Comparison of ENCODE assay signal across 32 cellular contexts in the genomic region with DNA sequence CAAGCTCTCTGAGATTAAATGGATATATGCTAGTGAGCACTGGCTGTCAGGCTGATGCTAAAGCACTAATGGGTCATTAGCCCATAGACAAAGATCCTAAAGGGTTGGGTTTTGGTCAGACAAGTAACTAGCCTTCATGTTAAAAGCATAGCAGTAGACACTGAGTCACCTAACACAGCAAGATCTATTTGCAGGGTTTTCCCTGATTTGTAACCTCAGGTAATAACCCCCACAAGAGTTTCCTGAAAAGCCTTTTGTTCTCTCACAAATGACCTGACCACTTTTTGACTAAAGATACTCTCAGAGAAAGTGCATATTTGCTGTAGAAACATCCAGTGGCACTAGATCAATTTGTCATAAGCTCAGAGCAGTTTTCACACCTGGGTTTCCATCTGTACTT.
"Had no signal": no experiment of that assay in that cellular context is flagged by ENCODE, and none has a peak within 500 bp of the region (broad histone marks: within the 10 kb centered on the region; RNA-seq: fewer than 3 reads in every experiment).

No MANE protein-coding gene starts in this region.

- H3K36me3 Mint-ChIP-seq: activated naive CD8-positive, alpha-beta T cell had no signal

- H3K4me1 ChIP-seq: body of pancreas, colonic mucosa had no signal

- H3K4me3 ChIP-seq: body of pancreas, cardiac muscle cell, colonic mucosa, gastrocnemius medialis, heart left ventricle had no signal

- H3K4me1 Mint-ChIP-seq: activated CD4-positive, alpha-beta memory T cell treated with anti-CD3 and anti-CD28 coated beads, Interleukin-2, amount 10 ng/mL, durations not matched to agents 7 days and 5 days; activated CD4-positive, alpha-beta T cell treated with anti-CD3 and anti-CD28 coated beads for 36 hours; activated CD4-positive, alpha-beta T cell treated with anti-CD3 and anti-CD28 coated beads, Interleukin-2, amount 10 ng/mL, durations not matched to agents 24 days and 14 days; activated T-helper 17 cell treated with anti-CD3 and anti-CD28 coated beads, Interleukin-2, amount 50 U/mL, for 72 hours; endodermal cell; T-helper 17 cell had no signal

- H3K27ac Mint-ChIP-seq: activated CD4-positive, alpha-beta memory T cell treated with anti-CD3 and anti-CD28 coated beads, Interleukin-2, amount 10 ng/mL, durations not matched to agents 7 days and 5 days; activated CD4-positive, alpha-beta T cell treated with anti-CD3 and anti-CD28 coated beads for 36 hours; activated CD4-positive, alpha-beta T cell treated with anti-CD3 and anti-CD28 coated beads, Interleukin-2, amount 10 ng/mL, durations not matched to agents 24 days and 14 days; activated naive CD8-positive, alpha-beta T cell; activated T-helper 17 cell treated with anti-CD3 and anti-CD28 coated beads, Interleukin-2, amount 50 U/mL, for 72 hours; endodermal cell; T-helper 17 cell; T-helper 2 cell treated with Interferon-gamma antibody and Interleukin-4, amounts not matched to agents 5 μg/mL and 100 μg/mL, for 36 hours had no signal

- H3K9me3 ChIP-seq: body of pancreas, colonic mucosa, gastrocnemius medialis, heart left ventricle had no signal

- H3K27me3 ChIP-seq: body of pancreas, cardiac muscle cell, colonic mucosa, heart left ventricle had no signal

- H3K9me3 Mint-ChIP-seq: activated CD4-positive, alpha-beta memory T cell treated with anti-CD3 and anti-CD28 coated beads, Interleukin-2, amount 10 ng/mL, durations not matched to agents 7 days and 5 days; activated CD4-positive, alpha-beta T cell treated with anti-CD3 and anti-CD28 coated beads, Interleukin-2, amount 10 ng/mL, durations not matched to agents 24 days and 14 days; activated T-cell treated with anti-CD3 and anti-CD28 coated beads, Interleukin-2, amount 50 U/mL, for 4 hours; activated T-helper 17 cell treated with anti-CD3 and anti-CD28 coated beads, Interleukin-2, amount 50 U/mL, for 72 hours; T-helper 2 cell treated with Interferon-gamma antibody and Interleukin-4, amounts not matched to agents 5 μg/mL and 100 μg/mL, for 36 hours had no signal

- ATAC-seq: activated CD4-positive, alpha-beta T cell treated with anti-CD3 and anti-CD28 coated beads for 36 hours; activated T-cell treated with anti-CD3 and anti-CD28 coated beads, Interleukin-2, amount 50 U/mL, for 4 hours; activated T-helper 17 cell treated with anti-CD3 and anti-CD28 coated beads, Interleukin-2, amount 50 U/mL, for 72 hours; body of pancreas; esophagus mucosa; gastrocnemius medialis; heart left ventricle; T-helper 17 cell had no signal

- DNase-seq: activated CD4-positive, alpha-beta memory T cell treated with anti-CD3 and anti-CD28 coated beads, Interleukin-2, amount 10 ng/mL, durations not matched to agents 7 days and 5 days; activated CD4-positive, alpha-beta T cell treated with anti-CD3 and anti-CD28 coated beads for 36 hours; activated CD4-positive, alpha-beta T cell treated with anti-CD3 and anti-CD28 coated beads, Interleukin-2, amount 10 ng/mL, durations not matched to agents 24 days and 14 days; activated CD4-positive, CD25-positive, alpha-beta regulatory T cell; activated CD4-positive, CD25-positive, alpha-beta regulatory T cell treated with anti-CD3 and anti-CD28 coated beads, Interleukin-2, amount 50 U/mL, for 72 hours; activated CD8-positive, alpha-beta memory T cell treated with anti-CD3 and anti-CD28 coated beads, Interleukin-2, amount 50 U/mL, for 48 hours; activated effector memory CD4-positive, alpha-beta T cell treated with Interleukin-2 at 50 U/mL for 16 hours; activated gamma-delta T cell treated with Interleukin-2 at 50 U/mL for 16 hours; activated naive CD4-positive, alpha-beta T cell treated with anti-CD3 and anti-CD28 coated beads, Interleukin-2, amount 50 U/mL, for 16 hours; activated naive CD4-positive, alpha-beta T cell treated with Interleukin-2 at 50 U/mL for 16 hours; activated T-cell treated with anti-CD3 and anti-CD28 coated beads for 4 hours; activated T-cell treated with anti-CD3 and anti-CD28 coated beads, Interleukin-2, amount 50 U/mL, for 4 hours; amniotic stem cell; anterior cingulate cortex; body of pancreas; central memory CD4-positive, alpha-beta T cell; cerebellar nuclear complex; colonic mucosa; effector CD8-positive, alpha-beta T cell; endodermal cell; foreskin fibroblast; gastrocnemius medialis; glutamatergic neuron; heart left ventricle; T-helper 1 cell; T-helper 17 cell; T1000 had no signal

- H3K4me3 Mint-ChIP-seq: activated CD4-positive, alpha-beta memory T cell treated with anti-CD3 and anti-CD28 coated beads, Interleukin-2, amount 10 ng/mL, durations not matched to agents 7 days and 5 days; activated CD4-positive, alpha-beta T cell treated with anti-CD3 and anti-CD28 coated beads for 36 hours; activated CD4-positive, alpha-beta T cell treated with anti-CD3 and anti-CD28 coated beads, Interleukin-2, amount 10 ng/mL, durations not matched to agents 24 days and 14 days; activated naive CD8-positive, alpha-beta T cell; activated T-cell treated with anti-CD3 and anti-CD28 coated beads, Interleukin-2, amount 50 U/mL, for 4 hours; activated T-helper 17 cell treated with anti-CD3 and anti-CD28 coated beads, Interleukin-2, amount 50 U/mL, for 72 hours; endodermal cell; T-helper 17 cell; T-helper 2 cell treated with Interferon-gamma antibody and Interleukin-4, amounts not matched to agents 5 μg/mL and 100 μg/mL, for 36 hours had no signal

- H3K27ac ChIP-seq: body of pancreas, cardiac muscle cell, colonic mucosa, gastrocnemius medialis, heart left ventricle had no signal

- H3K36me3 ChIP-seq: cardiac muscle cell, colonic mucosa, gastrocnemius medialis, heart left ventricle had no signal

- H3K27me3 Mint-ChIP-seq: activated CD4-positive, alpha-beta memory T cell treated with anti-CD3 and anti-CD28 coated beads, Interleukin-2, amount 10 ng/mL, durations not matched to agents 7 days and 5 days; activated CD4-positive, alpha-beta T cell treated with anti-CD3 and anti-CD28 coated beads for 36 hours; activated CD4-positive, alpha-beta T cell treated with anti-CD3 and anti-CD28 coated beads, Interleukin-2, amount 10 ng/mL, durations not matched to agents 24 days and 14 days; activated naive CD8-positive, alpha-beta T cell; activated T-helper 17 cell treated with anti-CD3 and anti-CD28 coated beads, Interleukin-2, amount 50 U/mL, for 72 hours; T-helper 17 cell had no signal
